In the genomic region with DNA sequence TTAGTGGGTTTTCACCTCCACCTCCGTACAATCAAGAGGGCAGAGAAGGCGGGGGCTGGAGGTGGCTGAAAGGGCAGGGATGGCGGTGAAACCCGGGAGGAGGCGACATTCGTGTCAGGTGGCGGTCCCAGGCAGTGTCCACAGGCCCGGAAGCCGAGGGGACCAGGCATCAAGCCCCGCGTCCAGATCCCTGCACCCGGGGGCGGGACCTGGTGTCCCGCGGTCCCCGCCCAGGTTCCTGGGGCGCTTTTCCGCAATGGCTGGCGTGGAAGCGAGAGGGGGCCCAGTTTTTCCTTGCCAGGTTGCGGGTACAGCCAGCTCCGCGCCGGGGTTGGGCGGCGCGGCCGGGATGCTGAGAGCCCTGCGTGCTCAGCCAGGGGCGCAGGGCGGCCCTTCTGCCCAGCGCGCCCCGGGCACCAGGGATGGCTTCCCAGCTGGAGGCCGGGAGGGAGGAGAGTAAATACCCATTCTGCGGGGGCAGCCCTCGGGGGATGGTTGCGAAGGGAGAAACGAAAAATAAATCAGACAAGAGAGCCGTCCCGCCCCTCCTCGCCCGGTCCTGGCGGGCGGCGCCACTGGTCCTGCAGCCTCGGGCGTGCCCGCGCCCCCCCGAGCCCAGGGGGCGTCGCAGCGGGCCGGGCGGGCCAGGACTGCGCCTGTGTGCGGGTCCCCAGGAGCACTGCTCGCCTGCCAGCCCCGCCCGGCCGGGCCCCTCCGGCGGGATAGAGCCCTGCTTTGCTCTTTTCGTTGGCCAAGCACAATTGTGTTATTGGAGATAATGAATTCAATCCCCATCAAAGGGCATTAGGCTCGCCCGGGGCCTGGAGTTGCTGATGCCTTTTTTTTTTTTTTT, we compare ENCODE assay signal across 9 cellular contexts. TPM values are rescaled to one million over a fixed set of nuclear protein-coding genes. Genes with fewer than 3 reads are reported as not detected.
A peak's percentile ranks its signal among the peaks of the same experiment; 100 is the strongest.
DNase-seq lines count a peak whose midpoint lies in the region; TF ChIP-seq lines count a peak whose summit lies in the region.
"Had no signal": no experiment of that assay in that cellular context is flagged by ENCODE, and none has a peak within 500 bp of the region (broad histone marks: within the 10 kb centered on the region; RNA-seq: fewer than 3 reads in every experiment).

No MANE protein-coding gene starts in this region.

- peaks cover 3% of the 10 kb centered on the region for H3K9me3 Mint-ChIP-seq in activated CD4-positive, alpha-beta T cell treated with anti-CD3 and anti-CD28 coated beads, Interleukin-2, amount 10 ng/mL, durations not matched to agents 24 days and 14 days

- no peaks in the 10 kb centered on the region for H3K9me3 ChIP-seq in duodenal mucosa (ENCODE audit: control insufficient read depth in 1 of 2, low read length in 2 of 2)
- no peaks in the 10 kb centered on the region for H3K9me3 ChIP-seq in neuron (ENCODE audit: low read length)
- no peaks in the 10 kb centered on the region for H3K9me3 ChIP-seq in A673 (ENCODE audit: low read depth, low read length, poor library complexity, severe bottlenecking)

- peaks cover 0 to 6% of the 10 kb centered on the region in 2 donors for H3K4me1 ChIP-seq in duodenal mucosa (ENCODE audit: control insufficient read depth in 1 of 2, insufficient read depth in 2 of 2, low read length in 2 of 2)
- peaks cover 39% of the 10 kb centered on the region for H3K4me1 ChIP-seq in neuron (ENCODE audit: insufficient read depth, low read length)
- no peaks in the 10 kb centered on the region for H3K4me1 ChIP-seq in A673 (ENCODE audit: insufficient read depth, low read length, poor library complexity, severe bottlenecking)

- no TSS peak for BruUV-seq in A673 (replicated peaks; lab: Mats Ljungman, UMichigan)

- H3K27ac ChIP-seq in duodenal mucosa (ENCODE audit: low read depth, low read length) (no peak overlapping the region), A673 (ENCODE audit: low read depth, low read length, poor library complexity, severe bottlenecking) (no peak overlapping the region)

- H3K4me3 Mint-ChIP-seq in activated CD4-positive, alpha-beta T cell treated with anti-CD3 and anti-CD28 coated beads, Interleukin-2, amount 10 ng/mL, durations not matched to agents 24 days and 14 days: no peak overlapping the region

- H2AFZ ChIP-seq in neuron (ENCODE audit: low read depth, low read length): peak overlapping the region; percentile 81

- H3K4me3 ChIP-seq in duodenal mucosa (ENCODE audit: low read depth in 1 of 2, low read length in 2 of 2): peak overlapping the region; percentile 65 to 71
- peak overlapping the region; percentile 47 for H3K4me3 ChIP-seq in neuron (ENCODE audit: low read length)
- no peak overlapping the region for H3K4me3 ChIP-seq in A673 (ENCODE audit: low read depth, low read length, poor library complexity, severe bottlenecking)

- CTCF ChIA-PET in A673 (lab: Charles Lee): no interaction called here

- no peaks in the 10 kb centered on the region for H3K4me1 Mint-ChIP-seq in activated CD4-positive, alpha-beta T cell treated with anti-CD3 and anti-CD28 coated beads, Interleukin-2, amount 10 ng/mL, durations not matched to agents 24 days and 14 days

- no peak overlapping the region for H3K27ac Mint-ChIP-seq in activated CD4-positive, alpha-beta T cell treated with anti-CD3 and anti-CD28 coated beads, Interleukin-2, amount 10 ng/mL, durations not matched to agents 24 days and 14 days

- H3K36me3 ChIP-seq in duodenal mucosa (ENCODE audit: control insufficient read depth in 1 of 2, insufficient read depth in 2 of 2, low read length in 2 of 2) (no peaks in the 10 kb centered on the region), neuron (ENCODE audit: insufficient read depth, low read length) (no peaks in the 10 kb centered on the region), A673 (ENCODE audit: insufficient read depth, low read length, poor library complexity, severe bottlenecking) (no peaks in the 10 kb centered on the region)

- intact Hi-C loops in A673 (cut with micrococcal nuclease; ENCODE audit: unreplicated experiment): no loop called here
- intact Hi-C loops in activated CD4-positive, alpha-beta T cell treated with anti-CD3 and anti-CD28 coated beads, Interleukin-2, amount 10 ng/mL, durations not matched to agents 24 days and 14 days (cut with micrococcal nuclease): no loop called here

- H3K27me3 ChIP-seq in duodenal mucosa (ENCODE audit: control insufficient read depth in 1 of 2, insufficient read depth in 2 of 2, low read length in 2 of 2) (peaks cover 10 to 20% of the 10 kb centered on the region in 2 donors), neuron (ENCODE audit: insufficient read depth, low read length) (peaks cover 31% of the 10 kb centered on the region), A673 (replicated peaks; ENCODE audit: insufficient read depth, low read depth, low read length, poor library complexity) (peaks cover 74% of the 10 kb centered on the region)

- TF ChIP-seq CTCF in GM10266 (IDR thresholded peaks at IDR 0.05; ENCODE audit: control insufficient read depth, insufficient read depth, low read depth, missing control alignments) (no peak), A673 (conservative IDR thresholded peaks at IDR 0.05; ENCODE audit: low read depth, low read length) (no peak)

- POLR2A ChIA-PET in A673 (lab: Charles Lee; ENCODE audit: low non-redundant PET): no interaction called here

- DNase-seq in GM10266 (ENCODE audit: extremely low spot score): peak; percentile 19
- DNase-seq in NCI-H2171 (lab: John Stamatoyannopoulos, UW): peak; percentile 62
- no peak for DNase-seq in A673 (ENCODE audit: low spot score)
- DNase-seq in activated CD4-positive, alpha-beta T cell treated with anti-CD3 and anti-CD28 coated beads, Interleukin-2, amount 10 ng/mL, durations not matched to agents 24 days and 14 days: no peak
- DNase-seq in mucosa of gallbladder (ENCODE audit: low spot score): no peak
- no peak for DNase-seq in ureter (ENCODE audit: low spot score)
- DNase-seq: MM.1S had no signal

- H3K27me3 Mint-ChIP-seq in activated CD4-positive, alpha-beta T cell treated with anti-CD3 and anti-CD28 coated beads, Interleukin-2, amount 10 ng/mL, durations not matched to agents 24 days and 14 days: peaks cover 35% of the 10 kb centered on the region

- peak overlapping the region; percentile 47 to 50 for H3K9ac ChIP-seq in duodenal mucosa (ENCODE audit: low read depth in 1 of 2, low read length in 2 of 2)

- H3K36me3 Mint-ChIP-seq in activated CD4-positive, alpha-beta T cell treated with anti-CD3 and anti-CD28 coated beads, Interleukin-2, amount 10 ng/mL, durations not matched to agents 24 days and 14 days (ENCODE audit: low read depth): no peaks in the 10 kb centered on the region

RNA-seq across cellular contexts. Expression of a gene that starts 11.5 kb away (rescaled TPM):
- 4.3 and 7.5 TPM in 2 replicates for total RNA-seq in A673 (2021)
- total RNA-seq in activated CD4-positive, alpha-beta T cell treated with anti-CD3 and anti-CD28 coated beads, Interleukin-2, amount 10 ng/mL, durations not matched to agents 24 days and 14 days: 0.07 TPM in 1 of 2 replicates, not detected in the other
- 17.3 TPM for total RNA-seq in mucosa of gallbladder
- total RNA-seq in ureter: 126 TPM

RNA-seq across cellular contexts. Expression of a gene that starts 11.8 kb away (rescaled TPM):
- total RNA-seq in A673 (2021): 0.11 and 0.35 TPM in 2 replicates
- total RNA-seq in activated CD4-positive, alpha-beta T cell treated with anti-CD3 and anti-CD28 coated beads, Interleukin-2, amount 10 ng/mL, durations not matched to agents 24 days and 14 days: not detected in 2 replicates
- total RNA-seq in mucosa of gallbladder: 2.5 TPM
- total RNA-seq in ureter: 21.3 TPM

Comparison
In these comparisons a context has a peak if more than half of its experiments do, and no peak if none do; other contexts are left out.
1. DNase-seq: peak in GM10266 (single experiment) and NCI-H2171 (single experiment); none in A673 (single experiment), activated CD4-positive, alpha-beta T cell treated with anti-CD3 and anti-CD28 coated beads, Interleukin-2, amount 10 ng/mL, durations not matched to agents 24 days and 14 days (single experiment), mucosa of gallbladder (single experiment) and ureter (single experiment).